ENCODE assay signal across 1 cellular context in the genomic region with DNA sequence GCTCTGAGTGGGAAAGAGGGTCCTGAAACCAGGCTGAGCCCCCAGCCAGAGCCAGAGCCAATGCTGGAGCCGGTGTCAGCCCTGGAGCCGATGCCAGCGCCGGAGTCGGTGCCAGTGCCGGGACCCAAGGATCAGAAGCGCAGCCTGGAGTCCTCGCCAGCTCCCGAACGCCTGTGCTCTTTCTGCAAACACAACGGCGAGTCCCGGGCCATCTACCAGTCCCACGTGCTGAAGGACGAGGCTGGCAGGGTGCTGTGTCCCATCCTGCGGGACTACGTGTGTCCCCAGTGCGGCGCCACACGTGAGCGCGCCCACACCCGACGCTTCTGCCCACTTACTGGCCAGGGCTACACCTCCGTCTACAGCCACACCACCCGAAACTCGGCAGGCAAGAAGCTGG.
TF ChIP-seq lines count a peak whose summit lies in the region.

No MANE protein-coding gene starts in this region.

TF ChIP-seq in K562, 482 proteins besides CTCF, POLR2A, EP300 and RAD21:
- no peak for TF ChIP-seq ASH1L (IDR thresholded peaks at IDR 0.05; ENCODE audit: borderline replicate concordance, low read depth, partially characterized antibody)
- no peak for TF ChIP-seq SREBF1 (IDR thresholded peaks at IDR 0.05; ENCODE audit: borderline replicate concordance, low read depth, low read length)
- no peak for TF ChIP-seq NR2C2 (CRISPR knock-in tag; IDR thresholded peaks at IDR 0.05)
- no peak for TF ChIP-seq NR2C2 (tag; IDR thresholded peaks at IDR 0.05)
- no peak for TF ChIP-seq BACH1 (tag; IDR thresholded peaks at IDR 0.05)
- TF ChIP-seq BRF1 (IDR thresholded peaks at IDR 0.05; ENCODE audit: borderline replicate concordance, extremely low read depth, insufficient read length) = no peak
- no peak for TF ChIP-seq TSC22D4 (tag; IDR thresholded peaks at IDR 0.05)
